ENCODE assay signal across 1 cellular context in the genomic region with DNA sequence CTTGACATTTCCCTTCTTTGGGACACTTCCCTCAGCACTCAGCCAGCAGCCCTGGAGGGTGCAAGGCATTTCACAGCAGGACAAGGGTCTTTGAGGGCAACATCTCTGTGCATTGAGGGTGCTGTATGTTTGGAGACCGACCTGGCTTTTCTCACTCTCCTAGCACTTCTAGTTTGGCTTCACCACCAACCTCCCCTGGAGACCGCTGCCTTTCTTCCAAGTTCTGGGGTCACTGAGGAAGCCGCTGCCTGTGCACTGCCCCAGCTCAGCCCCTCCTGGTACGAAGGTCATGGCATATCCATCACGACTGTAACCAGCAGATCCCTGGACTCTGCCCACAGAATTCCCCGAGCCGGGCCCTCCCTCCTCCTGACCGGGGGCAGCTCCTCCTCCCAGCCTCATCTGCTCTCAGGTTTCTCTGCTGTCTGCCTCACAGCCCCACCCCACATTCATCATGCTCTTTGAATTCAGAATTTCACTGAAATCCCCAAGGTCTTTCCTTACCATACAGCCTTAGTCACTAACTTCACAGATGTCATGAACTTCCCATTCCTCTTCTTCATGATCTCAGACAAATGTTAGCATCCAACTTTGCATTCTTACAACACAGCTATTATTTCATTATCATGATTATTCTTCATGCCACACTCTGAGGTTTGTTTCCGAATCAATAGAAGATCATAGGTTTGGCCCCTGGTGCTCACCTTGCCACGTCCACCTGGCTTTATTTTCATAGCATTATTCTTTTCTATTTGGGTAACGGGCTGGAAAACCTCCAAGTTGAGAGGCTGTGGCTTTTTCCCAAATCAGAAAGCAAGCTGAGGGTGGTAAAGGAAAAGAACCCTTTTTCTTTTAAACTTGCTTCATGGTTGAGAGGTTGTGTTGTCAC.
TF ChIP-seq lines count a peak whose summit lies in the region.

No MANE protein-coding gene starts in this region.

TF ChIP-seq in HepG2, 621 proteins besides CTCF, POLR2A, EP300 and RAD21 (continued from another document and continues in another):
- TF ChIP-seq, protein P1, sequence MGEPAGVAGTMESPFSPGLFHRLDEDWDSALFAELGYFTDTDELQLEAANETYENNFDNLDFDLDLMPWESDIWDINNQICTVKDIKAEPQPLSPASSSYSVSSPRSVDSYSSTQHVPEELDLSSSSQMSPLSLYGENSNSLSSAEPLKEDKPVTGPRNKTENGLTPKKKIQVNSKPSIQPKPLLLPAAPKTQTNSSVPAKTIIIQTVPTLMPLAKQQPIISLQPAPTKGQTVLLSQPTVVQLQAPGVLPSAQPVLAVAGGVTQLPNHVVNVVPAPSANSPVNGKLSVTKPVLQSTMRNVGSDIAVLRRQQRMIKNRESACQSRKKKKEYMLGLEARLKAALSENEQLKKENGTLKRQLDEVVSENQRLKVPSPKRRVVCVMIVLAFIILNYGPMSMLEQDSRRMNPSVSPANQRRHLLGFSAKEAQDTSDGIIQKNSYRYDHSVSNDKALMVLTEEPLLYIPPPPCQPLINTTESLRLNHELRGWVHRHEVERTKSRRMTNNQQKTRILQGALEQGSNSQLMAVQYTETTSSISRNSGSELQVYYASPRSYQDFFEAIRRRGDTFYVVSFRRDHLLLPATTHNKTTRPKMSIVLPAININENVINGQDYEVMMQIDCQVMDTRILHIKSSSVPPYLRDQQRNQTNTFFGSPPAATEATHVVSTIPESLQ (CRISPR knock-in tag; conservative IDR thresholded peaks at IDR 0.05): no peak
- TF ChIP-seq, protein P2, sequence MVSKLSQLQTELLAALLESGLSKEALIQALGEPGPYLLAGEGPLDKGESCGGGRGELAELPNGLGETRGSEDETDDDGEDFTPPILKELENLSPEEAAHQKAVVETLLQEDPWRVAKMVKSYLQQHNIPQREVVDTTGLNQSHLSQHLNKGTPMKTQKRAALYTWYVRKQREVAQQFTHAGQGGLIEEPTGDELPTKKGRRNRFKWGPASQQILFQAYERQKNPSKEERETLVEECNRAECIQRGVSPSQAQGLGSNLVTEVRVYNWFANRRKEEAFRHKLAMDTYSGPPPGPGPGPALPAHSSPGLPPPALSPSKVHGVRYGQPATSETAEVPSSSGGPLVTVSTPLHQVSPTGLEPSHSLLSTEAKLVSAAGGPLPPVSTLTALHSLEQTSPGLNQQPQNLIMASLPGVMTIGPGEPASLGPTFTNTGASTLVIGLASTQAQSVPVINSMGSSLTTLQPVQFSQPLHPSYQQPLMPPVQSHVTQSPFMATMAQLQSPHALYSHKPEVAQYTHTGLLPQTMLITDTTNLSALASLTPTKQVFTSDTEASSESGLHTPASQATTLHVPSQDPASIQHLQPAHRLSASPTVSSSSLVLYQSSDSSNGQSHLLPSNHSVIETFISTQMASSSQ (IDR thresholded peaks at IDR 0.05; ENCODE audit: low read depth): peak; percentile 48; the same call in 1 of the 2 replicates
- TF ChIP-seq, protein P2 (CRISPR knock-in tag; IDR thresholded peaks at IDR 0.05; ENCODE audit: borderline replicate concordance): peak; percentile 52; the same call in 1 of the 2 replicates
- TF ChIP-seq REXO4 (CRISPR knock-in tag; IDR thresholded peaks at IDR 0.05; ENCODE audit: borderline replicate concordance) (no peak), ZBTB7B (CRISPR knock-in tag; IDR thresholded peaks at IDR 0.05) (peak; percentile 87), ZNF501 (CRISPR knock-in tag; IDR thresholded peaks at IDR 0.05) (peak; percentile 90), RNF2 (conservative IDR thresholded peaks at IDR 0.05; ENCODE audit: low read depth) (no peak), RARG (CRISPR knock-in tag; IDR thresholded peaks at IDR 0.05; ENCODE audit: low read depth) (no peak), CREB1 (IDR thresholded peaks at IDR 0.05) (no peak), CREB1 (CRISPR knock-in tag; IDR thresholded peaks at IDR 0.05) (no peak), RELA (CRISPR knock-in tag; IDR thresholded peaks at IDR 0.05) (no peak), ZNF484 (CRISPR knock-in tag; IDR thresholded peaks at IDR 0.05; ENCODE audit: borderline replicate concordance, low read depth) (no peak), BRD4 (CRISPR knock-in tag; IDR thresholded peaks at IDR 0.05) (no peak), ZNF326 (CRISPR knock-in tag; IDR thresholded peaks at IDR 0.05; ENCODE audit: borderline replicate concordance) (no peak), HMG20A (CRISPR knock-in tag; IDR thresholded peaks at IDR 0.05; ENCODE audit: borderline replicate concordance) (peak; percentile 28; the same call in 1 of the 2 replicates), NR2C2 (CRISPR knock-in tag; IDR thresholded peaks at IDR 0.05; ENCODE audit: borderline replicate concordance) (peak; percentile 51; the same call in 1 of the 2 replicates), ZFYVE20 (CRISPR knock-in tag; IDR thresholded peaks at IDR 0.05; ENCODE audit: borderline replicate concordance, low read depth) (no peak), ZFP90 (CRISPR knock-in tag; IDR thresholded peaks at IDR 0.05; ENCODE audit: borderline replicate concordance) (no peak), CHCHD3 (CRISPR knock-in tag; IDR thresholded peaks at IDR 0.05) (no peak), NCOA2 (CRISPR knock-in tag; IDR thresholded peaks at IDR 0.05) (peak; percentile 51; the same call in 1 of the 2 replicates), TCF12 (IDR thresholded peaks at IDR 0.05) (no peak), TCF12 (CRISPR knock-in tag; IDR thresholded peaks at IDR 0.05) (peak; percentile 91), ZNF232 (CRISPR knock-in tag; IDR thresholded peaks at IDR 0.05; ENCODE audit: borderline replicate concordance) (no peak), TEAD2 (CRISPR knock-in tag; IDR thresholded peaks at IDR 0.05) (no peak), ADNP (CRISPR knock-in tag; IDR thresholded peaks at IDR 0.05) (no peak), PHF8 (CRISPR knock-in tag; IDR thresholded peaks at IDR 0.05) (no peak), ETV6 (CRISPR knock-in tag; conservative IDR thresholded peaks at IDR 0.05) (no peak), NR2F6 (IDR thresholded peaks at IDR 0.05) (peak; percentile 73), NR2F6 (CRISPR knock-in tag; IDR thresholded peaks at IDR 0.05) (peak; percentile 77), ZNF629 (CRISPR knock-in tag; conservative IDR thresholded peaks at IDR 0.05) (0 out of 2 replicates have a peak, but pooled peaks have one; percentile 33), ZNF383 (CRISPR knock-in tag; IDR thresholded peaks at IDR 0.05; ENCODE audit: borderline replicate concordance) (no peak; the same call in 1 of the 2 replicates), ATF7 (IDR thresholded peaks at IDR 0.05) (no peak), ATF7 (CRISPR knock-in tag; IDR thresholded peaks at IDR 0.05) (no peak), NONO (IDR thresholded peaks at IDR 0.05) (no peak), NONO (CRISPR knock-in tag; conservative IDR thresholded peaks at IDR 0.05) (no peak; the same call in 1 of the 2 replicates), ZMYM4 (CRISPR knock-in tag; IDR thresholded peaks at IDR 0.05) (peak; percentile 87), ZNF382 (CRISPR knock-in tag; IDR thresholded peaks at IDR 0.05; ENCODE audit: borderline replicate concordance) (no peak), ZNF274 (CRISPR knock-in tag; IDR thresholded peaks at IDR 0.05) (peak; percentile 53), PCBP2 (optimal IDR thresholded peaks at IDR 0.05; ENCODE audit: low read depth, low read length, poor library complexity, severe bottlenecking) (no peak), ZNF256 (CRISPR knock-in tag; conservative IDR thresholded peaks at IDR 0.05) (no peak)
- TF ChIP-seq, protein P3, sequence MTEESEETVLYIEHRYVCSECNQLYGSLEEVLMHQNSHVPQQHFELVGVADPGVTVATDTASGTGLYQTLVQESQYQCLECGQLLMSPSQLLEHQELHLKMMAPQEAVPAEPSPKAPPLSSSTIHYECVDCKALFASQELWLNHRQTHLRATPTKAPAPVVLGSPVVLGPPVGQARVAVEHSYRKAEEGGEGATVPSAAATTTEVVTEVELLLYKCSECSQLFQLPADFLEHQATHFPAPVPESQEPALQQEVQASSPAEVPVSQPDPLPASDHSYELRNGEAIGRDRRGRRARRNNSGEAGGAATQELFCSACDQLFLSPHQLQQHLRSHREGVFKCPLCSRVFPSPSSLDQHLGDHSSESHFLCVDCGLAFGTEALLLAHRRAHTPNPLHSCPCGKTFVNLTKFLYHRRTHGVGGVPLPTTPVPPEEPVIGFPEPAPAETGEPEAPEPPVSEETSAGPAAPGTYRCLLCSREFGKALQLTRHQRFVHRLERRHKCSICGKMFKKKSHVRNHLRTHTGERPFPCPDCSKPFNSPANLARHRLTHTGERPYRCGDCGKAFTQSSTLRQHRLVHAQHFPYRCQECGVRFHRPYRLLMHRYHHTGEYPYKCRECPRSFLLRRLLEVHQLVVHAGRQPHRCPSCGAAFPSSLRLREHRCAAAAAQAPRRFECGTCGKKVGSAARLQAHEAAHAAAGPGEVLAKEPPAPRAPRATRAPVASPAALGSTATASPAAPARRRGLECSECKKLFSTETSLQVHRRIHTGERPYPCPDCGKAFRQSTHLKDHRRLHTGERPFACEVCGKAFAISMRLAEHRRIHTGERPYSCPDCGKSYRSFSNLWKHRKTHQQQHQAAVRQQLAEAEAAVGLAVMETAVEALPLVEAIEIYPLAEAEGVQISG (CRISPR knock-in tag; IDR thresholded peaks at IDR 0.05): peak; percentile 46
- TF ChIP-seq, protein P4, sequence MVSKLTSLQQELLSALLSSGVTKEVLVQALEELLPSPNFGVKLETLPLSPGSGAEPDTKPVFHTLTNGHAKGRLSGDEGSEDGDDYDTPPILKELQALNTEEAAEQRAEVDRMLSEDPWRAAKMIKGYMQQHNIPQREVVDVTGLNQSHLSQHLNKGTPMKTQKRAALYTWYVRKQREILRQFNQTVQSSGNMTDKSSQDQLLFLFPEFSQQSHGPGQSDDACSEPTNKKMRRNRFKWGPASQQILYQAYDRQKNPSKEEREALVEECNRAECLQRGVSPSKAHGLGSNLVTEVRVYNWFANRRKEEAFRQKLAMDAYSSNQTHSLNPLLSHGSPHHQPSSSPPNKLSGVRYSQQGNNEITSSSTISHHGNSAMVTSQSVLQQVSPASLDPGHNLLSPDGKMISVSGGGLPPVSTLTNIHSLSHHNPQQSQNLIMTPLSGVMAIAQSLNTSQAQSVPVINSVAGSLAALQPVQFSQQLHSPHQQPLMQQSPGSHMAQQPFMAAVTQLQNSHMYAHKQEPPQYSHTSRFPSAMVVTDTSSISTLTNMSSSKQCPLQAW (CRISPR knock-in tag; IDR thresholded peaks at IDR 0.05): peak; percentile 88
- TF ChIP-seq, protein P5, sequence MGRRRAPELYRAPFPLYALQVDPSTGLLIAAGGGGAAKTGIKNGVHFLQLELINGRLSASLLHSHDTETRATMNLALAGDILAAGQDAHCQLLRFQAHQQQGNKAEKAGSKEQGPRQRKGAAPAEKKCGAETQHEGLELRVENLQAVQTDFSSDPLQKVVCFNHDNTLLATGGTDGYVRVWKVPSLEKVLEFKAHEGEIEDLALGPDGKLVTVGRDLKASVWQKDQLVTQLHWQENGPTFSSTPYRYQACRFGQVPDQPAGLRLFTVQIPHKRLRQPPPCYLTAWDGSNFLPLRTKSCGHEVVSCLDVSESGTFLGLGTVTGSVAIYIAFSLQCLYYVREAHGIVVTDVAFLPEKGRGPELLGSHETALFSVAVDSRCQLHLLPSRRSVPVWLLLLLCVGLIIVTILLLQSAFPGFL (CRISPR knock-in tag; IDR thresholded peaks at IDR 0.05): no peak
- TF ChIP-seq, protein P6, sequence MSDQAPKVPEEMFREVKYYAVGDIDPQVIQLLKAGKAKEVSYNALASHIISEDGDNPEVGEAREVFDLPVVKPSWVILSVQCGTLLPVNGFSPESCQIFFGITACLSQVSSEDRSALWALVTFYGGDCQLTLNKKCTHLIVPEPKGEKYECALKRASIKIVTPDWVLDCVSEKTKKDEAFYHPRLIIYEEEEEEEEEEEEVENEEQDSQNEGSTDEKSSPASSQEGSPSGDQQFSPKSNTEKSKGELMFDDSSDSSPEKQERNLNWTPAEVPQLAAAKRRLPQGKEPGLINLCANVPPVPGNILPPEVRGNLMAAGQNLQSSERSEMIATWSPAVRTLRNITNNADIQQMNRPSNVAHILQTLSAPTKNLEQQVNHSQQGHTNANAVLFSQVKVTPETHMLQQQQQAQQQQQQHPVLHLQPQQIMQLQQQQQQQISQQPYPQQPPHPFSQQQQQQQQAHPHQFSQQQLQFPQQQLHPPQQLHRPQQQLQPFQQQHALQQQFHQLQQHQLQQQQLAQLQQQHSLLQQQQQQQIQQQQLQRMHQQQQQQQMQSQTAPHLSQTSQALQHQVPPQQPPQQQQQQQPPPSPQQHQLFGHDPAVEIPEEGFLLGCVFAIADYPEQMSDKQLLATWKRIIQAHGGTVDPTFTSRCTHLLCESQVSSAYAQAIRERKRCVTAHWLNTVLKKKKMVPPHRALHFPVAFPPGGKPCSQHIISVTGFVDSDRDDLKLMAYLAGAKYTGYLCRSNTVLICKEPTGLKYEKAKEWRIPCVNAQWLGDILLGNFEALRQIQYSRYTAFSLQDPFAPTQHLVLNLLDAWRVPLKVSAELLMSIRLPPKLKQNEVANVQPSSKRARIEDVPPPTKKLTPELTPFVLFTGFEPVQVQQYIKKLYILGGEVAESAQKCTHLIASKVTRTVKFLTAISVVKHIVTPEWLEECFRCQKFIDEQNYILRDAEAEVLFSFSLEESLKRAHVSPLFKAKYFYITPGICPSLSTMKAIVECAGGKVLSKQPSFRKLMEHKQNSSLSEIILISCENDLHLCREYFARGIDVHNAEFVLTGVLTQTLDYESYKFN (CRISPR knock-in tag; conservative IDR thresholded peaks at IDR 0.05): peak; percentile 96
- TF ChIP-seq, protein P7, sequence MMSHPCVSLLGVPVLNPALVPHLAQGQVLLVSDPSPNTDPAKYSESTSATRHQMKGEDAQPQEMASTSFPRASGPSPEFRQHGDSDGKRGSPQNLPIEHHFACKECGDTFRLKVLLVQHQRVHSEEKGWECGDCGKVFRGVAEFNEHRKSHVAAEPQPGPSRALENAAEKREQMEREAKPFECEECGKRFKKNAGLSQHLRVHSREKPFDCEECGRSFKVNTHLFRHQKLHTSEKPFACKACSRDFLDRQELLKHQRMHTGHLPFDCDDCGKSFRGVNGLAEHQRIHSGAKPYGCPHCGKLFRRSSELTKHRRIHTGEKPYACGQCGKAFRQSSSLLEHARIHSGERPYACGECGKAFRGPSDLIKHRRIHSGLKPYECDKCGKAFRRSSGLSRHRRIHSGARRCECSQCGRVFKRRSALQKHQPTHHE (CRISPR knock-in tag; IDR thresholded peaks at IDR 0.05; ENCODE audit: borderline replicate concordance): 0 out of 2 replicates have a peak, but pooled peaks have one; percentile 39
- TF ChIP-seq, protein P8, sequence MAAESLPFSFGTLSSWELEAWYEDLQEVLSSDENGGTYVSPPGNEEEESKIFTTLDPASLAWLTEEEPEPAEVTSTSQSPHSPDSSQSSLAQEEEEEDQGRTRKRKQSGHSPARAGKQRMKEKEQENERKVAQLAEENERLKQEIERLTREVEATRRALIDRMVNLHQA (CRISPR knock-in tag; IDR thresholded peaks at IDR 0.05): no peak
